14 cellular contexts compared by ENCODE assay signal in the genomic region with DNA sequence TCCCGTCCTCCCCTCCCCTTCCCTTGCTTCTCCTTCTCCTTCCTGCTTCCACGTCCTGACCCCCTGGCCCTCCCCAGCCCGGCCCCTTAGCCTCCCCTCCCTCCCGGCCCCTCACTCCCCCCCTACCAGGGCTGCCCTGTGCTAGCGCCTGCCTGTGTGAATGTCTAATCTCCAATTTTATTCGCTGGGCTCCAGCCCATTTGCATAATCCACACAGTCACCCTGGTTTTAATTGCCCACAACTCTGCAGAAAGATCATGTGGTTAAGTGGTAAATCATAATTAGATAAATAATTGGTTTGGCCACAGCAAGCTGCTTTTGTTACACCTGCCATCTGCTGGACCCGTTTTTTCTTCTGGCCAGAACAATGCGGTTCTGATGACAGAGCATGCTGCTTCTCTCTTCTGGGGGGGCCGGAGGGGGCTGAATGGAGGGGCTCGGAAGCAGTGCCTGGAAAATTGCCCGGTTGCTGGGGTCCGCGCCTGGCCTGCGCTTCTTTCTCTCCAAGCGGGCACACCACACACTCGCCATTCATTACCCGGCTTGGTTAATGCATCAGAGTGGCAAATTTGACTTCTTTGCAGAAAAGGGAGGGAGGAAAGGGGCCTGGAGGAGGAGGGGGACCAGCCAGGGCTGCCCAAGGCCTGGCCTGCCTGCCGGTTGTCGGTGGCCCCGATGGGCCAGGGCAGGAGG. TPM values are rescaled to one million over a fixed set of nuclear protein-coding genes. Genes with fewer than 3 reads are reported as not detected.
DNase-seq lines count a peak whose midpoint lies in the region; ATAC-seq and TF ChIP-seq lines count a peak whose summit lies in the region.
"Had no signal": no experiment of that assay in that cellular context is flagged by ENCODE, and none has a peak within 500 bp of the region (broad histone marks: within the 10 kb centered on the region; RNA-seq: fewer than 3 reads in every experiment).

No MANE protein-coding gene starts in this region.

- H3K4me1 ChIP-seq in upper lobe of left lung, result peaks cover 5 to 33% (median 13%) of the 10 kb centered on the region in 4 donors

- no peak for TF ChIP-seq EP300 in upper lobe of left lung (IDR thresholded peaks at IDR 0.05)

- TF ChIP-seq POLR2A in upper lobe of left lung (IDR thresholded peaks at IDR 0.05), result no peak

- no peaks in the 10 kb centered on the region for H3K27me3 ChIP-seq in upper lobe of left lung
- H3K27me3 ChIP-seq: breast epithelium had no signal

- no peak overlapping the region for H3K27ac ChIP-seq in upper lobe of left lung
- H3K27ac ChIP-seq: epithelial cell of prostate had no signal

- no peak overlapping the region for H3K4me3 Mint-ChIP-seq in nephron
- H3K4me3 Mint-ChIP-seq in naive thymus-derived CD8-positive, alpha-beta T cell, result no peak overlapping the region
- H3K4me3 Mint-ChIP-seq: B cell had no signal

- H3K36me3 Mint-ChIP-seq in nephron (ENCODE audit: low read depth), result no peaks in the 10 kb centered on the region
- peaks cover 0 to 13% (median 2%) of the 10 kb centered on the region in 3 donors for H3K36me3 Mint-ChIP-seq in naive thymus-derived CD8-positive, alpha-beta T cell

- no peak overlapping the region for H3K4me3 ChIP-seq in upper lobe of left lung
- H3K4me3 ChIP-seq: breast epithelium, lung had no signal

- in situ Hi-C loops in GM13977 (cut with MboI; ENCODE audit: low pct_unique_long_range_greater_than_20kb, low sequenced_read_pairs, unreplicated experiment), result no loop called here

- whole genome bisulfite sequencing in upper lobe of left lung, 2 donors, result 65% methylated on average over 17 of the region's 20 CpGs

- ATAC-seq in GM21447 (IDR thresholded peaks at IDR 0.05; ENCODE audit: unreplicated experiment) (no peak), upper lobe of left lung (ENCODE audit: low FRiP score in 2 of 2) (no peak)
- ATAC-seq in naive thymus-derived CD8-positive, alpha-beta T cell, result no peak

- H3K27me3 Mint-ChIP-seq in nephron (ENCODE audit: low read depth), result peaks cover 3% of the 10 kb centered on the region
- no peaks in the 10 kb centered on the region for H3K27me3 Mint-ChIP-seq in naive thymus-derived CD8-positive, alpha-beta T cell
- H3K27me3 Mint-ChIP-seq: B cell had no signal

- no peaks in the 10 kb centered on the region for H3K36me3 ChIP-seq in upper lobe of left lung
- H3K36me3 ChIP-seq: breast epithelium had no signal

- TF ChIP-seq CTCF in nephron (IDR thresholded peaks at IDR 0.05; ENCODE audit: unreplicated experiment in 3 of 3), result no peak
- no peak for TF ChIP-seq CTCF in GM13977 (IDR thresholded peaks at IDR 0.05; ENCODE audit: extremely low read depth, insufficient read depth, missing control alignments)
- TF ChIP-seq CTCF in upper lobe of left lung (IDR thresholded peaks at IDR 0.05), result no peak

- no peaks in the 10 kb centered on the region for H3K9me3 Mint-ChIP-seq in nephron
- H3K9me3 Mint-ChIP-seq in naive thymus-derived CD8-positive, alpha-beta T cell, result no peaks in the 10 kb centered on the region

- POLR2A ChIA-PET in naive thymus-derived CD8-positive, alpha-beta T cell (lab: Charles Lee), result interaction anchor here (0.6 to 1.1 kb wide), 2 partner anchors 10 to 670 kb away, joined by 3 read pairs; no protein-coding TSS in a partner anchor

- DNase-seq in DMS 273 (lab: John Stamatoyannopoulos, UW; ENCODE audit: unreplicated experiment) (peak; percentile 79), NCI-H1694 (lab: John Stamatoyannopoulos, UW) (peak; percentile 64), NOMO-1 (lab: John Stamatoyannopoulos, UW; ENCODE audit: unreplicated experiment in 2 of 2) (peak; percentile 44 to 62), GM13977 (ENCODE audit: low spot score) (no peak), upper lobe of left lung (no peak)
- no peak for DNase-seq in naive thymus-derived CD8-positive, alpha-beta T cell
- DNase-seq: activated CD4-positive, alpha-beta T cell treated with anti-CD3 and anti-CD28 coated beads, Interleukin-2, amount 50 U/mL, for 4 hours; GDM1 had no signal

- peaks cover 26% of the 10 kb centered on the region for H3K4me1 Mint-ChIP-seq in nephron
- peaks cover 7 to 32% (median 14%) of the 10 kb centered on the region in 4 donors for H3K4me1 Mint-ChIP-seq in naive thymus-derived CD8-positive, alpha-beta T cell

- H3K27ac Mint-ChIP-seq in nephron, result peak overlapping the region; percentile 39 to 67 (median 41)
- peak overlapping the region in 2 of 10 donors; percentile 55 to 56 for H3K27ac Mint-ChIP-seq in naive thymus-derived CD8-positive, alpha-beta T cell
- H3K27ac Mint-ChIP-seq: B cell had no signal

- H3K9me3 ChIP-seq in upper lobe of left lung, result no peaks in the 10 kb centered on the region
- H3K9me3 ChIP-seq: breast epithelium had no signal

RNA-seq across cellular contexts. Expression of gene GSE1, which starts 19.5 kb away (rescaled TPM):
- total RNA-seq in upper lobe of left lung, result 100 to 1,000 TPM in 2 of 6 donors, 10 to 100 TPM in 4; 80.2 to 332 (median 90.8) TPM
- 10 to 100 TPM; 53.8 to 56.2 TPM for total RNA-seq in naive thymus-derived CD8-positive, alpha-beta T cell
- polyA plus RNA-seq in naive thymus-derived CD8-positive, alpha-beta T cell, result 1 to 10 TPM; 1.5 to 2.9 (median 2.0) TPM

Comparison
In these comparisons a context has a peak if more than half of its experiments do, and no peak if none do; other contexts are left out.
1. DNase-seq: peak in DMS 273 (single experiment), NCI-H1694 (single experiment) and NOMO-1 (2 of 2); none in GM13977 (single experiment), upper lobe of left lung (0 of 2) and naive thymus-derived CD8-positive, alpha-beta T cell (0 of 10).